In the genomic region with DNA sequence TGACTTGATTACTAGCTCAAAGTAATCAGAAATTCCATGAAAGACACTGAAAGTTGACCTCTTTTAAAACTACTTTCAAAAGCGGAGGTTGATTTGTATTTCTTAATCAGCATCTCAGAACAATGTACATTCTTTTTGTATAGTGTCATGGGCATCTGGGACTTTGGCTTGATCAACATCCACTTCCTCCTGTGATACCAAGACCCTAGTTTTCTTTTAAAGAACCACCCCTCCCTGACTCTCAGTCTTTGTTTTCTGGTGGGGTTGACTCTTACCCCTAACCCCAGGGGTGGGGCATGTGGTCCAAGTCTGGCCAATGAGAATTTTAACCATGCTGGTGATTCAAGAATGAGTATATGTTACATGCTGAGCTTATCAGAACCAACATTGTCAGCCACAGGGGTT, we compare ENCODE assay signal across 12 cellular contexts. TPM values are rescaled to one million over a fixed set of nuclear protein-coding genes. Genes with fewer than 3 reads are reported as not detected.
DNase-seq lines count a peak whose midpoint lies in the region; ATAC-seq and TF ChIP-seq lines count a peak whose summit lies in the region.
"Had no signal": no experiment of that assay in that cellular context is flagged by ENCODE, and none has a peak within 500 bp of the region (broad histone marks: within the 10 kb centered on the region; RNA-seq: fewer than 3 reads in every experiment).

No MANE protein-coding gene starts in this region.

- H3K9me3 Mint-ChIP-seq in activated naive CD8-positive, alpha-beta T cell treated with anti-CD3 and anti-CD28 coated beads, Interleukin-2, amount 50 U/mL, for 24 hours, result no peaks in the 10 kb centered on the region

- H3K79me2 ChIP-seq in GM23248 (ENCODE audit: insufficient read depth), result no peaks in the 10 kb centered on the region

- intact Hi-C loops in psoas muscle (cut with DNase I) (no loop called here), head of caudate nucleus (cut with DNase I) (no loop called here)

- no peaks in the 10 kb centered on the region for H4K20me1 ChIP-seq in GM23248 (ENCODE audit: insufficient read depth)

- no peaks in the 10 kb centered on the region for H3K36me3 Mint-ChIP-seq in activated naive CD8-positive, alpha-beta T cell treated with anti-CD3 and anti-CD28 coated beads, Interleukin-2, amount 50 U/mL, for 24 hours (ENCODE audit: low read depth)

- TF ChIP-seq CTCF in psoas muscle (IDR thresholded peaks at IDR 0.05), result no peak

- WGBS in GM23248 (ENCODE audit: low coverage in 1 of 2, low lambda C conversion rate in 2 of 2, missing lambda C conversion rate in 2 of 2), 2 experiments, result 0% methylated on average over 1 of the region's 1 CpG
- 41 to 74% (median 67%) methylated on average over 1 of the region's 1 CpG for WGBS in psoas muscle, 3 donors

- no peaks in the 10 kb centered on the region for H3K4me1 Mint-ChIP-seq in activated naive CD8-positive, alpha-beta T cell treated with anti-CD3 and anti-CD28 coated beads, Interleukin-2, amount 50 U/mL, for 24 hours

- peak overlapping the region; percentile 51 for H3K9ac ChIP-seq in GM23248

- H3K27me3 Mint-ChIP-seq in activated naive CD8-positive, alpha-beta T cell treated with anti-CD3 and anti-CD28 coated beads, Interleukin-2, amount 50 U/mL, for 24 hours, result no peaks in the 10 kb centered on the region

- peak overlapping the region; percentile 53 for H2AFZ ChIP-seq in GM23248

- peaks cover 39% of the 10 kb centered on the region for H3K4me1 ChIP-seq in GM23248 (ENCODE audit: insufficient read depth)
- H3K4me1 ChIP-seq in SJSA1 (replicated peaks), result peaks cover 36% of the 10 kb centered on the region
- H3K4me1 ChIP-seq in psoas muscle, result no peaks in the 10 kb centered on the region

- no peak overlapping the region for H3K4me3 Mint-ChIP-seq in activated naive CD8-positive, alpha-beta T cell treated with anti-CD3 and anti-CD28 coated beads, Interleukin-2, amount 50 U/mL, for 24 hours

- no peaks in the 10 kb centered on the region for H3K9me3 ChIP-seq in GM23248 (ENCODE audit: low read depth)
- H3K9me3 ChIP-seq in SJSA1 (replicated peaks), result no peaks in the 10 kb centered on the region
- no peaks in the 10 kb centered on the region for H3K9me3 ChIP-seq in psoas muscle
- H3K9me3 ChIP-seq: SJCRH30 had no signal

- H3K36me3 ChIP-seq in GM23248 (ENCODE audit: low read depth), result no peaks in the 10 kb centered on the region
- H3K36me3 ChIP-seq in SJSA1, result no peaks in the 10 kb centered on the region
- H3K36me3 ChIP-seq in psoas muscle (ENCODE audit: insufficient read depth in 1 of 2, low read depth in 1 of 2), result no peaks in the 10 kb centered on the region
- H3K36me3 ChIP-seq: SJCRH30 had no signal

- peaks cover 25% of the 10 kb centered on the region for H3F3A ChIP-seq in GM23248 (ENCODE audit: insufficient read depth)

- no peaks in the 10 kb centered on the region for H3K9me2 ChIP-seq in GM23248 (ENCODE audit: insufficient read depth)

- in situ Hi-C loops in GM23248 (cut with MboI), result no loop called here

- H3K27me3 ChIP-seq in GM23248 (replicated peaks; ENCODE audit: insufficient read depth) (no peaks in the 10 kb centered on the region), SJSA1 (replicated peaks) (no peaks in the 10 kb centered on the region), psoas muscle (ENCODE audit: insufficient read depth in 3 of 3, low read length in 2 of 3) (no peaks in the 10 kb centered on the region)
- H3K27me3 ChIP-seq: SJCRH30 had no signal

- peak; percentile 78 for DNase-seq in GM23248
- peak; percentile 84 to 95 for DNase-seq in SJSA1 (ENCODE audit: low read depth in 1 of 2, low spot score in 2 of 2)
- peak; percentile 92 for DNase-seq in fibroblast of peridontal ligament (ENCODE audit: extremely low read depth)
- no peak for DNase-seq in psoas muscle
- no peak for DNase-seq in NOMO-1 treated with dmso at 0.1 percent for 144 hours (lab: John Stamatoyannopoulos, UW; ENCODE audit: unreplicated experiment)
- DNase-seq in head of caudate nucleus, result no peak
- DNase-seq in activated naive CD8-positive, alpha-beta T cell treated with anti-CD3 and anti-CD28 coated beads, Interleukin-2, amount 50 U/mL, for 24 hours, result no peak
- DNase-seq: activated CD8-positive, alpha-beta memory T cell treated with anti-CD3 and anti-CD28 coated beads, Interleukin-2, amount 50 U/mL, for 4 hours; GF-D8; NCI-H1436; SJCRH30 had no signal

- H3K27ac ChIP-seq in GM23248 (peak overlapping the region; percentile 73), SJSA1 (peak overlapping the region; percentile 71), psoas muscle (peak overlapping the region; percentile 25)
- H3K27ac ChIP-seq: SJCRH30 had no signal

- ATAC-seq in psoas muscle (peak in 1 of 4 donors; percentile 25), HG02759 (IDR thresholded peaks at IDR 0.05; ENCODE audit: unreplicated experiment) (no peak)
- no peak for ATAC-seq in activated naive CD8-positive, alpha-beta T cell treated with anti-CD3 and anti-CD28 coated beads, Interleukin-2, amount 50 U/mL, for 24 hours

- no peak overlapping the region for H3K27ac Mint-ChIP-seq in activated naive CD8-positive, alpha-beta T cell treated with anti-CD3 and anti-CD28 coated beads, Interleukin-2, amount 50 U/mL, for 24 hours

- H3K4me2 ChIP-seq in GM23248 (ENCODE audit: unreplicated experiment), result peak overlapping the region; percentile 71

- H3K4me3 ChIP-seq in GM23248 (peak overlapping the region; percentile 10; the same call in 1 of the 2 replicates), SJSA1 (no peak overlapping the region), psoas muscle (no peak overlapping the region)
- H3K4me3 ChIP-seq: SJCRH30 had no signal

RNA-seq across cellular contexts. Expression of a gene that starts 21.7 kb away (rescaled TPM):
- total RNA-seq in GM23248 (2014; rRNA removed; shearing (Covaris generic)), result 60.7 and 69.3 TPM in 2 replicates
- 12.9 and 13.0 TPM in 2 replicates for polyA plus RNA-seq in GM23248 (2016; fragmentation: Nextera tagmentation; extraction: Ambion mirVana)
- total RNA-seq in SJSA1 (2014; rRNA removed; shearing (Covaris generic)), result 42.1 and 60.8 TPM in 2 replicates
- total RNA-seq in psoas muscle, result 100 to 1,000 TPM in 1 of 4 donors, 10 to 100 TPM in 3; 73.4 to 116 (median 87.8) TPM
- polyA plus RNA-seq in psoas muscle, result 10 to 100 TPM; 53.6 to 63.6 (median 56.4) TPM

Comparison
In these comparisons a context has a peak if more than half of its experiments do, and no peak if none do; other contexts are left out.
1. DNase-seq: peak in GM23248 (single experiment), SJSA1 (2 of 2) and fibroblast of peridontal ligament (single experiment); none in psoas muscle (0 of 2), NOMO-1 treated with dmso at 0.1 percent for 144 hours (single experiment), head of caudate nucleus (0 of 42) and activated naive CD8-positive, alpha-beta T cell treated with anti-CD3 and anti-CD28 coated beads, Interleukin-2, amount 50 U/mL, for 24 hours (single experiment).
2. Peak in every context shown above with its lines, with median percentiles within 50 percentile points of each other: H3K27ac ChIP-seq.